In genomic region chr12:86174188-86174587, GRCh38 we compare ENCODE assay signal across 8 cellular contexts.
"Had no signal": no experiment of that assay in that cellular context is flagged by ENCODE, and none has a peak within 500 bp of the region (broad histone marks: within the 10 kb centered on the region; RNA-seq: fewer than 3 reads in every experiment).

No MANE protein-coding gene starts in this region.

- H3K4me3 ChIP-seq: GM23248, HAP-1, K562 had no signal

- H3K36me3 ChIP-seq: HAP-1 had no signal

- FAIRE-seq: HTR-8/SVneo, K562 had no signal

- H3K27ac ChIP-seq: GM23248 had no signal

- ATAC-seq: HCT116, K562 had no signal

- H3K9me3 ChIP-seq: HAP-1 had no signal

- H3K9ac ChIP-seq: GM23248 had no signal

- H2AFZ ChIP-seq: GM23248 had no signal

- H3K4me1 ChIP-seq: HAP-1 had no signal

- DNase-seq: GM23248, H7, HFFc6, KG1 had no signal
